Comparison of ENCODE assay signal across 9 cellular contexts in genomic region chr5:139745121-139745799, GRCh38. TPM values are rescaled to one million over a fixed set of nuclear protein-coding genes. Genes with fewer than 3 reads are reported as not detected.
DNase-seq lines count a peak whose midpoint lies in the region; ATAC-seq, FAIRE-seq and TF ChIP-seq lines count a peak whose summit lies in the region.
"Had no signal": no experiment of that assay in that cellular context is flagged by ENCODE, and none has a peak within 500 bp of the region (broad histone marks: within the 10 kb centered on the region; RNA-seq: fewer than 3 reads in every experiment).

No MANE protein-coding gene starts in this region.

- peak overlapping the region; percentile 41; the same call in 1 of the 2 replicates for H3K27ac ChIP-seq in HUES6 (ENCODE audit: low read depth, low read length)
- H3K27ac ChIP-seq in GM12878 (ENCODE audit: control insufficient read depth, insufficient read depth), result peak overlapping the region; percentile 33; the same call in 1 of the 2 replicates
- H3K27ac ChIP-seq: C4-2B had no signal

- peak overlapping the region; percentile 52 for H3K9ac ChIP-seq in HUES6 (ENCODE audit: low read length)
- no peak overlapping the region for H3K9ac ChIP-seq in GM12878 (ENCODE audit: control insufficient read depth, insufficient read depth, low read length)

- no peak for TF ChIP-seq CTCF in GM12878 (IDR thresholded peaks at IDR 0.05 in 2 of 3, conservative IDR thresholded peaks at IDR 0.05 in 1 of 3; ENCODE audit: control insufficient read depth in 2 of 3, extremely low read depth in 1 of 3, insufficient read depth in 1 of 3, low read depth in 3 of 3, low read length in 3 of 3)

- DNase-seq in NCI-H146 (lab: John Stamatoyannopoulos, UW), result peak; percentile 19
- DNase-seq in NCI-H146 treated with DMSO at 0.1 percent for 48 hours (lab: John Stamatoyannopoulos, UW; ENCODE audit: unreplicated experiment), result no peak
- DNase-seq in GM12878 (ENCODE audit: low read depth, low spot score), result no peak
- peak; percentile 98 for DNase-seq in kidney tubule cell (ENCODE audit: low spot score)
- peak; percentile 67 for DNase-seq in urothelium cell line (ENCODE audit: low spot score)
- DNase-seq in Ammon's horn (ENCODE audit: low spot score), result no peak

- ATAC-seq in GM12878, result peak; percentile 23
- no peak for ATAC-seq in GM18517 (IDR thresholded peaks at IDR 0.05; ENCODE audit: unreplicated experiment)

- POLR2A ChIA-PET in GM12878 (lab: Charles Lee), result interaction anchor here (0.5 to 3.6 kb wide), 18 partner anchors 8 to 213 kb away, joined by 3 to 31 read pairs (median 4); partner anchors contain the start of gene CXXC5

- SMC1A ChIA-PET in GM12878 (lab: Charles Lee; ENCODE audit: uncharacterized antibody, unreplicated experiment), result interaction anchor here (0.7 to 7.1 kb wide), 12 partner anchors 8 to 109 kb away, joined by 3 to 50 read pairs (median 6); no protein-coding TSS in a partner anchor

- H3K27me3 ChIP-seq in HUES6 (ENCODE audit: control insufficient read depth, insufficient read depth, low read length) (peaks cover 37% of the 10 kb centered on the region), GM12878 (replicated peaks in 1 of 2; ENCODE audit: control insufficient read depth in 2 of 2, insufficient read depth in 2 of 2, low read length in 1 of 2) (peaks cover 0 to 14% of the 10 kb centered on the region in 2 experiments; a peak in 3 of 4 replicates)

- H3K36me3 ChIP-seq in HUES6 (ENCODE audit: control insufficient read depth, insufficient read depth, low read length), result no peaks in the 10 kb centered on the region
- no peaks in the 10 kb centered on the region for H3K36me3 ChIP-seq in GM12878 (ENCODE audit: control insufficient read depth in 2 of 2, insufficient read depth in 2 of 2, low read length in 1 of 2)

- RAD21 ChIA-PET in GM12878 (lab: Charles Lee; ENCODE audit: unreplicated experiment), result interaction anchor here (0.6 to 5.3 kb wide), 15 partner anchors 9 to 217 kb away, joined by 3 to 60 read pairs (median 5); no protein-coding TSS in a partner anchor

- TF ChIP-seq RAD21 in GM12878 (IDR thresholded peaks at IDR 0.05; ENCODE audit: insufficient read depth, low read depth, low read length), result no peak

- H3K4me1 ChIP-seq in HUES6 (ENCODE audit: control insufficient read depth, insufficient read depth, low read length), result peaks cover 57% of the 10 kb centered on the region
- H3K4me1 ChIP-seq in GM12878 (ENCODE audit: control insufficient read depth, insufficient read depth, low read length), result peaks cover 54% of the 10 kb centered on the region

- no TSS peak for BruUV-seq in GM12878 (replicated peaks; lab: Mats Ljungman, UMichigan)

- no peak for TF ChIP-seq EP300 in GM12878 (IDR thresholded peaks at IDR 0.05; ENCODE audit: borderline replicate concordance in 1 of 2, control insufficient read depth in 1 of 2, low read depth in 2 of 2, low read length in 2 of 2)

- peak overlapping the region; percentile 63 for H3K4me3 ChIP-seq in HUES6 (ENCODE audit: low read depth, low read length)
- H3K4me3 ChIP-seq in GM12878, result no peak overlapping the region

- CTCF ChIA-PET in GM12878 (lab: Yijun Ruan, JAX), result interaction anchor here (0.8 to 4.1 kb wide), 7 partner anchors 9 to 116 kb away, joined by 3 to 25 read pairs (median 4); no protein-coding TSS in a partner anchor

- H4K20me1 ChIP-seq in GM12878 (ENCODE audit: control insufficient read depth, insufficient read depth), result no peaks in the 10 kb centered on the region; the same call in 1 of the 2 replicates

- WGBS in GM12878 (ENCODE audit: insufficient coverage, insufficient replicate concordance, low lambda C conversion rate, missing lambda C conversion rate), result 8% methylated on average over 17 of the region's 17 CpGs

- peak overlapping the region; percentile 98; the same call in 1 of the 2 replicates for H3K4me2 ChIP-seq in GM12878 (ENCODE audit: control insufficient read depth, insufficient read depth)

- intact Hi-C loops in GM12878 (cut with micrococcal nuclease; ENCODE audit: unreplicated experiment), result loop anchor here (5.0 kb wide), 3 partner anchors 33 to 108 kb away; no protein-coding TSS in a partner anchor

- H2AFZ ChIP-seq in GM12878 (ENCODE audit: control insufficient read depth, low read depth, low read length), result peak overlapping the region; percentile 33

- in situ Hi-C loops in GM12878 (cut with MboI), result no loop called here

- no peaks in the 10 kb centered on the region for H3K79me2 ChIP-seq in GM12878 (ENCODE audit: control insufficient read depth, insufficient read depth, low read length)

- TF ChIP-seq POLR2A in GM12878 (IDR thresholded peaks at IDR 0.05; ENCODE audit: low read depth, low read length), result no peak

- H3K9me3 ChIP-seq in HUES6 (ENCODE audit: control insufficient read depth, insufficient read depth, low read depth, low read length) (no peaks in the 10 kb centered on the region), GM12878 (replicated peaks; ENCODE audit: control insufficient read depth, insufficient read depth, low read length) (no peaks in the 10 kb centered on the region)

- peak; percentile 72 for FAIRE-seq in GM12878 (lab: Jason Lieb, UNC)
- no peak for FAIRE-seq in urothelium cell line (lab: Jason Lieb, UNC)

TF ChIP-seq in GM12878, 131 proteins besides CTCF, POLR2A, EP300 and RAD21 (continues in another document):
- TF ChIP-seq, protein P1, sequence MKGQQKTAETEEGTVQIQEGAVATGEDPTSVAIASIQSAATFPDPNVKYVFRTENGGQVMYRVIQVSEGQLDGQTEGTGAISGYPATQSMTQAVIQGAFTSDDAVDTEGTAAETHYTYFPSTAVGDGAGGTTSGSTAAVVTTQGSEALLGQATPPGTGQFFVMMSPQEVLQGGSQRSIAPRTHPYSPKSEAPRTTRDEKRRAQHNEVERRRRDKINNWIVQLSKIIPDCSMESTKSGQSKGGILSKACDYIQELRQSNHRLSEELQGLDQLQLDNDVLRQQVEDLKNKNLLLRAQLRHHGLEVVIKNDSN (IDR thresholded peaks at IDR 0.05; ENCODE audit: borderline replicate concordance, extremely low read length, insufficient read depth, low read depth, low read length), result no peak
- TF ChIP-seq EED (IDR thresholded peaks at IDR 0.05; ENCODE audit: low read depth) (no peak), GATAD2B (conservative IDR thresholded peaks at IDR 0.05; ENCODE audit: low read depth) (no peak), YY1 (IDR thresholded peaks at IDR 0.05; ENCODE audit: low read depth, low read length) (no peak), CBX5 (IDR thresholded peaks at IDR 0.05; ENCODE audit: low read depth) (no peak), HCFC1 (IDR thresholded peaks at IDR 0.05; ENCODE audit: low read length) (no peak), SPI1 (IDR thresholded peaks at IDR 0.05; ENCODE audit: borderline replicate concordance, insufficient read depth, low read depth, low read length) (no peak), ZNF217 (IDR thresholded peaks at IDR 0.05) (no peak), ATF7 (IDR thresholded peaks at IDR 0.05; ENCODE audit: low read depth) (no peak), MYB (IDR thresholded peaks at IDR 0.05; ENCODE audit: borderline replicate concordance, low read depth, low read length) (no peak), NBN (IDR thresholded peaks at IDR 0.05) (0 out of 2 replicates have a peak, but pooled peaks have one; percentile 24), SIX5 (IDR thresholded peaks at IDR 0.05; ENCODE audit: low read depth, low read length, severe bottlenecking) (no peak)
- TF ChIP-seq, protein P2, sequence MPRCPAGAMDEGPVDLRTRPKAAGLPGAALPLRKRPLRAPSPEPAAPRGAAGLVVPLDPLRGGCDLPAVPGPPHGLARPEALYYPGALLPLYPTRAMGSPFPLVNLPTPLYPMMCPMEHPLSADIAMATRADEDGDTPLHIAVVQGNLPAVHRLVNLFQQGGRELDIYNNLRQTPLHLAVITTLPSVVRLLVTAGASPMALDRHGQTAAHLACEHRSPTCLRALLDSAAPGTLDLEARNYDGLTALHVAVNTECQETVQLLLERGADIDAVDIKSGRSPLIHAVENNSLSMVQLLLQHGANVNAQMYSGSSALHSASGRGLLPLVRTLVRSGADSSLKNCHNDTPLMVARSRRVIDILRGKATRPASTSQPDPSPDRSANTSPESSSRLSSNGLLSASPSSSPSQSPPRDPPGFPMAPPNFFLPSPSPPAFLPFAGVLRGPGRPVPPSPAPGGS (IDR thresholded peaks at IDR 0.05; ENCODE audit: borderline replicate concordance, insufficient read depth, low read depth, low read length, poor library complexity, severe bottlenecking), result no peak

RNA-seq across cellular contexts. Expression of gene PSD2, which starts 50.3 kb away (rescaled TPM):
- total RNA-seq in GM12878 (2013; cell fraction: nucleolus; rRNA removed), result 0.12 and 0.23 TPM in 2 replicates
- total RNA-seq in GM12878 (2014; rRNA removed) (0.11 TPM in 1 of 2 replicates, not detected in the other), GM12878 (2014; rRNA removed; fragmentation: Illumina TruSeq; extraction: Trizol) (not detected in 2 replicates), GM12878 (2021) (not detected in 2 replicates)
- 0.05 TPM for polyA plus RNA-seq in GM12878 (2011; ENCODE audit: low read depth)
- polyA plus RNA-seq in GM12878 (2011; rRNA removed) (0.04 and 0.07 TPM in 2 replicates), GM12878 (2014; fragmentation: Illumina TruSeq; extraction: Trizol) (0.03 and 0.05 TPM in 2 replicates), GM12878 (2014; fragmentation: Nextera tagmentation; extraction: Ambion mirVana) (under 1 TPM in 1 of 2 experiments, not detected in 1; 0.02 TPM), GM12878 (2014; rRNA removed) (0.03 TPM in 1 of 2 replicates, not detected in the other), GM12878 (2016; fragmentation: Nextera tagmentation; extraction: Ambion mirVana) (under 1 TPM in 1 of 2 experiments, not detected in 1; 0.14 TPM)
- polyA plus RNA-seq in GM12878 (2011; cell fraction: cytosol; rRNA removed), result 0.04 and 0.07 TPM in 2 replicates
- polyA plus RNA-seq in GM12878 (2011; cell fraction: nucleus; rRNA removed), result 0.28 and 0.40 TPM in 2 replicates
- 0.04 and 0.15 TPM in 2 replicates for polyA plus RNA-seq in GM12878 (2012)
- polyA minus RNA-seq in GM12878 (2011; rRNA and poly(A)+ RNA removed), result 0.10 TPM in 1 of 2 replicates, not detected in the other
- polyA minus RNA-seq in GM12878 (2011; cell fraction: cytosol; rRNA and poly(A)+ RNA removed), result not detected in 2 replicates
- polyA minus RNA-seq in GM12878 (2011; cell fraction: nucleus; rRNA and poly(A)+ RNA removed), result not detected in 2 replicates

Comparison
In these comparisons a context has a peak if more than half of its experiments do, and no peak if none do; other contexts are left out.
1. DNase-seq: peak in NCI-H146 (single experiment), kidney tubule cell (single experiment) and urothelium cell line (single experiment); none in NCI-H146 treated with DMSO at 0.1 percent for 48 hours (single experiment), GM12878 (single experiment) and Ammon's horn (single experiment).